In genomic region chr22:50061141-50061823, GRCh38 we compare ENCODE assay signal across 19 cellular contexts. TPM values are rescaled to one million over a fixed set of nuclear protein-coding genes. Genes with fewer than 3 reads are reported as not detected.
A peak's percentile ranks its signal among the peaks of the same experiment; 100 is the strongest.
DNase-seq lines count a peak whose midpoint lies in the region; ATAC-seq and TF ChIP-seq lines count a peak whose summit lies in the region.
"Had no signal": no experiment of that assay in that cellular context is flagged by ENCODE, and none has a peak within 500 bp of the region (broad histone marks: within the 10 kb centered on the region; RNA-seq: fewer than 3 reads in every experiment).

No MANE protein-coding gene starts in this region.

- no peak overlapping the region for H3K4me3 Mint-ChIP-seq in endodermal cell
- H3K4me3 Mint-ChIP-seq: GM23338 had no signal

- DNase-seq in H7 (peak; percentile 54), endodermal cell (peak; percentile 28), ACHN (no peak)
- DNase-seq in activated CD4-positive, CD25-positive, alpha-beta regulatory T cell treated with anti-CD3 and anti-CD28 coated beads, Interleukin-2, amount 50 U/mL, for 72 hours = no peak
- DNase-seq: COR-L47; EL; NCI-H1105 treated with DMSO at 0.1 percent for 48 hours; NCI-H1694; NK-92 treated with Interleukin-12 subunit alpha and Interleukin-12 subunit beta, amount 100 ng/mL, for 24 hours; SHP77 treated with DMSO at 0.1 percent for 48 hours; SK-N-SH had no signal

- peak overlapping the region; percentile 58 to 86 (median 80) for H3K4me2 ChIP-seq in BLaER1 treated with 17β-estradiol and CSF1 and Interleukin-3, amounts not matched to agents 10 nM and 100 nM
- H3K4me2 ChIP-seq: GM23338, SK-N-SH had no signal

- peaks cover 0 to 27% (median 0%) of the 10 kb centered on the region in 11 experiments; a peak in 4 of 22 replicates for H4K20me1 ChIP-seq in BLaER1 treated with 17β-estradiol and CSF1 and Interleukin-3, amounts not matched to agents 10 nM and 100 nM

- TF ChIP-seq CTCF in endodermal cell (conservative IDR thresholded peaks at IDR 0.05) (no peak), neutrophil (IDR thresholded peaks at IDR 0.05) (no peak)

- no peak overlapping the region for H3K4me3 ChIP-seq in BLaER1 treated with 17β-estradiol and CSF1 and Interleukin-3, amounts not matched to agents 10 nM and 100 nM
- H3K4me3 ChIP-seq in H7 (ENCODE audit: insufficient read depth, low read depth, low read length) = no peak overlapping the region
- H3K4me3 ChIP-seq in endodermal cell (ENCODE audit: low read length) = no peak overlapping the region
- peak overlapping the region; percentile 35 to 45 for H3K4me3 ChIP-seq in neutrophil (ENCODE audit: low read depth in 1 of 2, low read length in 1 of 2)
- H3K4me3 ChIP-seq: GM12878, GM23338 had no signal

- 92 to 95% methylated on average over 21 to 27 of the region's 27 CpGs for WGBS in endodermal cell (ENCODE audit: insufficient coverage in 1 of 2, insufficient read length in 1 of 2), 2 experiments

- ATAC-seq in GM21619 (IDR thresholded peaks at IDR 0.05; ENCODE audit: unreplicated experiment) = no peak
- ATAC-seq: GM12878 had no signal

- H3K27ac Mint-ChIP-seq in endodermal cell = no peak overlapping the region
- H3K27ac Mint-ChIP-seq: GM23338 had no signal

- in situ Hi-C loops in ACHN (cut with HindIII; ENCODE audit: low pct_ligation_motif_present, low pct_unique_long_range_greater_than_20kb, low sequenced_read_pairs) = no loop called here

- H3K27ac ChIP-seq in BLaER1 treated with 17β-estradiol and CSF1 and Interleukin-3, amounts not matched to agents 10 nM and 100 nM = peak overlapping the region in 1 of 11 experiments; percentile 15; a peak in 2 of 22 replicates
- no peak overlapping the region for H3K27ac ChIP-seq in endodermal cell (ENCODE audit: low read depth, low read length)
- peak overlapping the region; percentile 28 for H3K27ac ChIP-seq in neutrophil
- H3K27ac ChIP-seq: C4-2B had no signal

- H3K9ac ChIP-seq in BLaER1 treated with 17β-estradiol and CSF1 and Interleukin-3, amounts not matched to agents 10 nM and 100 nM = peak overlapping the region in 8 of 11 experiments; percentile 16 to 40 (median 25); a peak in 7 of 22 replicates
- H3K9ac ChIP-seq in endodermal cell (ENCODE audit: extremely low read depth, low read length, poor library complexity, severe bottlenecking) = no peak overlapping the region
- H3K9ac ChIP-seq: SK-N-SH had no signal

- H3K9me3 Mint-ChIP-seq in endodermal cell = no peaks in the 10 kb centered on the region
- H3K9me3 Mint-ChIP-seq: GM23338 had no signal

- H3K36me3 Mint-ChIP-seq in endodermal cell (ENCODE audit: low read depth) = no peaks in the 10 kb centered on the region

- peaks cover 10% of the 10 kb centered on the region for H3K27me3 Mint-ChIP-seq in endodermal cell (ENCODE audit: insufficient read depth)

- H3K4me1 ChIP-seq in BLaER1 treated with 17β-estradiol and CSF1 and Interleukin-3, amounts not matched to agents 10 nM and 100 nM = peaks cover 24 to 52% (median 47%) of the 10 kb centered on the region in 10 experiments
- H3K4me1 ChIP-seq in endodermal cell (ENCODE audit: control insufficient read depth, insufficient read depth, low read length) = peaks cover 4% of the 10 kb centered on the region
- peaks cover 35 to 42% of the 10 kb centered on the region in 2 experiments for H3K4me1 ChIP-seq in neutrophil (ENCODE audit: control insufficient read depth in 1 of 2, insufficient read depth in 1 of 2, low read depth in 1 of 2, low read length in 1 of 2)

- peaks cover 0 to 11% (median 0%) of the 10 kb centered on the region in 11 experiments; a peak in 5 of 22 replicates for H3K27me3 ChIP-seq in BLaER1 treated with 17β-estradiol and CSF1 and Interleukin-3, amounts not matched to agents 10 nM and 100 nM
- peaks cover 17% of the 10 kb centered on the region for H3K27me3 ChIP-seq in H7 (ENCODE audit: control insufficient read depth, insufficient read depth, low read length)
- peaks cover 20% of the 10 kb centered on the region for H3K27me3 ChIP-seq in endodermal cell (ENCODE audit: control insufficient read depth, insufficient read depth, low read length, poor library complexity, severe bottlenecking)
- peaks cover 33% of the 10 kb centered on the region for H3K27me3 ChIP-seq in neutrophil

- peaks cover 12% of the 10 kb centered on the region for H3K4me1 Mint-ChIP-seq in endodermal cell

- peaks cover 0 to 7% (median 0%) of the 10 kb centered on the region in 11 experiments; a peak in 3 of 22 replicates for H3K36me3 ChIP-seq in BLaER1 treated with 17β-estradiol and CSF1 and Interleukin-3, amounts not matched to agents 10 nM and 100 nM
- H3K36me3 ChIP-seq in H7 (replicated peaks; ENCODE audit: control insufficient read depth, insufficient read depth, low read length) (no peaks in the 10 kb centered on the region), endodermal cell (ENCODE audit: control insufficient read depth, insufficient read depth, low read length) (no peaks in the 10 kb centered on the region), neutrophil (peaks cover 22% of the 10 kb centered on the region)

- H3K9me3 ChIP-seq in BLaER1 treated with 17β-estradiol and CSF1 and Interleukin-3, amounts not matched to agents 10 nM and 100 nM (replicated peaks in 1 of 11) = no peaks in the 10 kb centered on the region
- H3K9me3 ChIP-seq in endodermal cell (ENCODE audit: control insufficient read depth, low read length) (no peaks in the 10 kb centered on the region), neutrophil (no peaks in the 10 kb centered on the region)
- H3K9me3 ChIP-seq: SK-N-SH had no signal

RNA-seq across cellular contexts. Expression of gene TTLL8, which starts 3.2 kb away (rescaled TPM):
- not detected in 2 replicates for total RNA-seq in H7 (2014; rRNA removed; shearing (Covaris generic))
- under 1 TPM in 1 of 2 donors, not detected in 1; 0.20 TPM for total RNA-seq in endodermal cell
- 0.11 TPM for polyA plus RNA-seq in endodermal cell (2013, experiment 1 of 2)
- not detected for polyA plus RNA-seq in endodermal cell (2013, experiment 2 of 2)
- total RNA-seq: A673, GM12878, GM23338, NCI-H460 had no signal
- polyA plus RNA-seq: GM12878, GM23338, SK-N-SH had no signal

RNA-seq across cellular contexts. Expression of gene MLC1, which starts 23.9 kb away (rescaled TPM):
- total RNA-seq in H7 (2014; rRNA removed; shearing (Covaris generic)) = 0.14 TPM in 1 of 2 replicates, not detected in the other
- under 1 TPM in 1 of 2 donors, not detected in 1; 0.18 TPM for total RNA-seq in endodermal cell
- polyA plus RNA-seq in endodermal cell (2013, experiment 1 of 2) = 1.8 TPM
- polyA plus RNA-seq in endodermal cell (2013, experiment 2 of 2) = 2.2 TPM
- total RNA-seq: GM12878, GM23338, NCI-H460 had no signal
- polyA plus RNA-seq: GM23338, SK-N-SH had no signal

RNA-seq across cellular contexts. Expression of gene MOV10L1, which starts 28.5 kb away (rescaled TPM):
- total RNA-seq in H7 (2014; rRNA removed; shearing (Covaris generic)) = not detected in 2 replicates
- total RNA-seq in endodermal cell = under 1 TPM in 1 of 2 donors, not detected in 1; 0.31 TPM
- 0.14 TPM for polyA plus RNA-seq in endodermal cell (2013, experiment 1 of 2)
- not detected for polyA plus RNA-seq in endodermal cell (2013, experiment 2 of 2)
- total RNA-seq: A673, GM12878 had no signal

RNA-seq across cellular contexts. Expression of gene IL17REL, which starts 48.7 kb away (rescaled TPM):
- total RNA-seq in H7 (2014; rRNA removed; shearing (Covaris generic)) = 0.04 TPM in 1 of 2 replicates, not detected in the other
- under 1 TPM in 1 of 2 donors, not detected in 1; 0.15 TPM for total RNA-seq in endodermal cell
- not detected for polyA plus RNA-seq in endodermal cell (2013, experiment 1 of 2)
- 0.12 TPM for polyA plus RNA-seq in endodermal cell (2013, experiment 2 of 2)
- total RNA-seq: A673, GM12878, NCI-H460 had no signal
- polyA plus RNA-seq: GM23338, SK-N-SH had no signal

Comparison
In these comparisons a context has a peak if more than half of its experiments do, and no peak if none do; other contexts are left out.
1. H3K4me3 ChIP-seq: peak in neutrophil (2 of 2); none in BLaER1 treated with 17β-estradiol and CSF1 and Interleukin-3, amounts not matched to agents 10 nM and 100 nM (0 of 10), H7 (single experiment) and endodermal cell (single experiment).
2. DNase-seq: peak in H7 (single experiment) and endodermal cell (single experiment); none in activated CD4-positive, CD25-positive, alpha-beta regulatory T cell treated with anti-CD3 and anti-CD28 coated beads, Interleukin-2, amount 50 U/mL, for 72 hours (single experiment) and ACHN (single experiment).